ENCODE assay signal across 26 cellular contexts in genomic region chr16:65807858-65808257, GRCh38.
DNase-seq lines count a peak whose midpoint lies in the region; ATAC-seq, FAIRE-seq and TF ChIP-seq lines count a peak whose summit lies in the region.
"Had no signal": no experiment of that assay in that cellular context is flagged by ENCODE, and none has a peak within 500 bp of the region (broad histone marks: within the 10 kb centered on the region; RNA-seq: fewer than 3 reads in every experiment).

No MANE protein-coding gene starts in this region.

- RAD21 ChIA-PET in GM12878 (lab: Charles Lee; ENCODE audit: unreplicated experiment) = no interaction called here

- H3K4me1 Mint-ChIP-seq in nephron progenitor cell = no peaks in the 10 kb centered on the region
- H3K4me1 Mint-ChIP-seq in activated CD4-positive, alpha-beta T cell treated with anti-CD3 and anti-CD28 coated beads, Interleukin-2, amount 10 ng/mL, durations not matched to agents 24 days and 14 days = no peaks in the 10 kb centered on the region
- H3K4me1 Mint-ChIP-seq in stimulated activated naive B cell treated with anti-CD40 and anti-IgM and Interleukin-4, amounts not matched to agents 10 μg/mL and 1 μg/mL and 100 μg/mL, for 72 hours = no peaks in the 10 kb centered on the region
- H3K4me1 Mint-ChIP-seq: CD14-positive monocyte; CD4-positive, alpha-beta memory T cell; CD4-positive, CD25-positive, alpha-beta regulatory T cell; CD8-positive, alpha-beta memory T cell had no signal

- POLR2A ChIA-PET in GM12878 (lab: Charles Lee) = no interaction called here

- H3K36me3 ChIP-seq in GM12878 (ENCODE audit: control insufficient read depth in 2 of 2, insufficient read depth in 2 of 2, low read length in 1 of 2) = no peaks in the 10 kb centered on the region
- H3K36me3 ChIP-seq in esophagus muscularis mucosa = no peaks in the 10 kb centered on the region
- H3K36me3 ChIP-seq: BE2C, BLaER1 had no signal

- H3K27ac Mint-ChIP-seq in nephron progenitor cell = peak overlapping the region; percentile 0
- H3K27ac Mint-ChIP-seq in activated CD4-positive, alpha-beta T cell treated with anti-CD3 and anti-CD28 coated beads, Interleukin-2, amount 10 ng/mL, durations not matched to agents 24 days and 14 days = no peak overlapping the region
- no peak overlapping the region for H3K27ac Mint-ChIP-seq in stimulated activated naive B cell treated with anti-CD40 and anti-IgM and Interleukin-4, amounts not matched to agents 10 μg/mL and 1 μg/mL and 100 μg/mL, for 72 hours
- H3K27ac Mint-ChIP-seq: CD14-positive monocyte; CD4-positive, CD25-positive, alpha-beta regulatory T cell; CD8-positive, alpha-beta memory T cell had no signal

- H4K20me1 ChIP-seq in GM12878 (ENCODE audit: control insufficient read depth, insufficient read depth) = no peaks in the 10 kb centered on the region
- H4K20me1 ChIP-seq: BLaER1 had no signal

- no peaks in the 10 kb centered on the region for H3K9me3 Mint-ChIP-seq in nephron progenitor cell
- no peaks in the 10 kb centered on the region for H3K9me3 Mint-ChIP-seq in activated CD4-positive, alpha-beta T cell treated with anti-CD3 and anti-CD28 coated beads, Interleukin-2, amount 10 ng/mL, durations not matched to agents 24 days and 14 days
- peaks cover 0 to 4% of the 10 kb centered on the region in 2 donors for H3K9me3 Mint-ChIP-seq in stimulated activated naive B cell treated with anti-CD40 and anti-IgM and Interleukin-4, amounts not matched to agents 10 μg/mL and 1 μg/mL and 100 μg/mL, for 72 hours

- no peak for TF ChIP-seq RAD21 in GM12878 (IDR thresholded peaks at IDR 0.05; ENCODE audit: insufficient read depth, low read depth, low read length)

- no peaks in the 10 kb centered on the region for H3K36me3 Mint-ChIP-seq in nephron progenitor cell (ENCODE audit: low read depth)
- no peaks in the 10 kb centered on the region for H3K36me3 Mint-ChIP-seq in activated CD4-positive, alpha-beta T cell treated with anti-CD3 and anti-CD28 coated beads, Interleukin-2, amount 10 ng/mL, durations not matched to agents 24 days and 14 days (ENCODE audit: low read depth)
- no peaks in the 10 kb centered on the region for H3K36me3 Mint-ChIP-seq in stimulated activated naive B cell treated with anti-CD40 and anti-IgM and Interleukin-4, amounts not matched to agents 10 μg/mL and 1 μg/mL and 100 μg/mL, for 72 hours
- H3K36me3 Mint-ChIP-seq: CD14-positive monocyte; CD4-positive, alpha-beta memory T cell; CD4-positive, CD25-positive, alpha-beta regulatory T cell; CD8-positive, alpha-beta memory T cell had no signal

- intact Hi-C loops in GM12878 (cut with micrococcal nuclease; ENCODE audit: unreplicated experiment) = no loop called here
- intact Hi-C loops in esophagus muscularis mucosa (cut with DNase I) = no loop called here
- intact Hi-C loops in activated CD4-positive, alpha-beta T cell treated with anti-CD3 and anti-CD28 coated beads, Interleukin-2, amount 10 ng/mL, durations not matched to agents 24 days and 14 days (cut with micrococcal nuclease) = no loop called here

- CTCF ChIA-PET in GM12878 (lab: Yijun Ruan, JAX) = no interaction called here

- DNase-seq in GM12865 (ENCODE audit: low read depth) (peak; percentile 2), GM12878 (ENCODE audit: low read depth, low spot score) (no peak), esophagus muscularis mucosa (ENCODE audit: extremely low spot score) (peak; percentile 31), nephron progenitor cell (no peak)
- no peak for DNase-seq in activated CD4-positive, alpha-beta T cell treated with anti-CD3 and anti-CD28 coated beads, Interleukin-2, amount 10 ng/mL, durations not matched to agents 24 days and 14 days
- no peak for DNase-seq in stimulated activated naive B cell treated with anti-CD40 and anti-IgM and Interleukin-4, amounts not matched to agents 10 μg/mL and 1 μg/mL and 100 μg/mL, for 72 hours
- DNase-seq: BE2C; C1 segment of cervical spinal cord; CD4-positive, alpha-beta memory T cell; CD4-positive, CD25-positive, alpha-beta regulatory T cell; CD8-positive, alpha-beta memory T cell; COR-L47; DMS 273 treated with DMSO at 0.1 percent for 48 hours; DMS153; DMS53; DMS79; DND-41; EL; GDM1 had no signal

- no peaks in the 10 kb centered on the region for H3K27me3 Mint-ChIP-seq in nephron progenitor cell (ENCODE audit: low read depth, poor library complexity)
- no peaks in the 10 kb centered on the region for H3K27me3 Mint-ChIP-seq in activated CD4-positive, alpha-beta T cell treated with anti-CD3 and anti-CD28 coated beads, Interleukin-2, amount 10 ng/mL, durations not matched to agents 24 days and 14 days
- peaks cover 11 to 13% of the 10 kb centered on the region in 2 donors for H3K27me3 Mint-ChIP-seq in stimulated activated naive B cell treated with anti-CD40 and anti-IgM and Interleukin-4, amounts not matched to agents 10 μg/mL and 1 μg/mL and 100 μg/mL, for 72 hours
- H3K27me3 Mint-ChIP-seq: CD8-positive, alpha-beta memory T cell had no signal

- H3K4me3 ChIP-seq in GM12865 (ENCODE audit: low read depth, low read length) (no peak overlapping the region), GM12878 (no peak overlapping the region), esophagus muscularis mucosa (no peak overlapping the region)
- H3K4me3 ChIP-seq: A549, BLaER1 had no signal

- H3K9ac ChIP-seq in GM12878 (ENCODE audit: control insufficient read depth, insufficient read depth, low read length) = no peak overlapping the region
- H3K9ac ChIP-seq: BLaER1 had no signal

- no peak for FAIRE-seq in GM12878 (lab: Jason Lieb, UNC)
- FAIRE-seq: A549, GM12892, GM18507 had no signal

- in situ Hi-C loops in GM12878 (cut with MboI) = no loop called here

- H3K79me2 ChIP-seq in GM12878 (ENCODE audit: control insufficient read depth, insufficient read depth, low read length) = no peaks in the 10 kb centered on the region

- H3K4me3 Mint-ChIP-seq in nephron progenitor cell = no peak overlapping the region
- H3K4me3 Mint-ChIP-seq in activated CD4-positive, alpha-beta T cell treated with anti-CD3 and anti-CD28 coated beads, Interleukin-2, amount 10 ng/mL, durations not matched to agents 24 days and 14 days = no peak overlapping the region
- no peak overlapping the region for H3K4me3 Mint-ChIP-seq in stimulated activated naive B cell treated with anti-CD40 and anti-IgM and Interleukin-4, amounts not matched to agents 10 μg/mL and 1 μg/mL and 100 μg/mL, for 72 hours
- H3K4me3 Mint-ChIP-seq: CD14-positive monocyte; CD4-positive, alpha-beta memory T cell; CD4-positive, CD25-positive, alpha-beta regulatory T cell; CD8-positive, alpha-beta memory T cell had no signal

- TF ChIP-seq POLR2A in GM12878 (IDR thresholded peaks at IDR 0.05; ENCODE audit: low read depth, low read length) (no peak), esophagus muscularis mucosa (IDR thresholded peaks at IDR 0.05; ENCODE audit: low read depth) (no peak)

- H3K4me2 ChIP-seq in GM12878 (ENCODE audit: control insufficient read depth, insufficient read depth) = no peak overlapping the region
- H3K4me2 ChIP-seq: A549, BLaER1 had no signal

- WGBS in GM12878 (ENCODE audit: insufficient coverage, insufficient replicate concordance, low lambda C conversion rate, missing lambda C conversion rate) = 15% methylated on average over 1 of the region's 1 CpG
- WGBS in esophagus muscularis mucosa = 94% methylated on average over 1 of the region's 1 CpG

- H3K27me3 ChIP-seq in GM12878 (replicated peaks in 1 of 2; ENCODE audit: control insufficient read depth in 2 of 2, insufficient read depth in 2 of 2, low read length in 1 of 2) (no peaks in the 10 kb centered on the region), esophagus muscularis mucosa (no peaks in the 10 kb centered on the region)
- H3K27me3 ChIP-seq: BE2C, BLaER1 had no signal

- BruUV-seq in GM12878 (replicated peaks; lab: Mats Ljungman, UMichigan) = no TSS peak

- H2AFZ ChIP-seq in GM12878 (ENCODE audit: control insufficient read depth, low read depth, low read length) = no peak overlapping the region

- H3K9me3 ChIP-seq in GM12878 (replicated peaks; ENCODE audit: control insufficient read depth, insufficient read depth, low read length) = no peaks in the 10 kb centered on the region
- H3K9me3 ChIP-seq in esophagus muscularis mucosa = no peaks in the 10 kb centered on the region
- H3K9me3 ChIP-seq: A549, BE2C, BLaER1 had no signal

- H3K27ac ChIP-seq in GM12878 (ENCODE audit: control insufficient read depth, insufficient read depth) (no peak overlapping the region), esophagus muscularis mucosa (replicated peaks in 1 of 4) (no peak overlapping the region)
- H3K27ac ChIP-seq: 22Rv1, A549, BLaER1 had no signal

- no peak for ATAC-seq in GM12878
- no peak for ATAC-seq in HG03342 (IDR thresholded peaks at IDR 0.05; ENCODE audit: unreplicated experiment)
- ATAC-seq in stimulated activated naive B cell treated with anti-CD40 and anti-IgM and Interleukin-4, amounts not matched to agents 10 μg/mL and 1 μg/mL and 100 μg/mL, for 72 hours (replicated peaks) = no peak
- ATAC-seq: A549 had no signal

- SMC1A ChIA-PET in GM12878 (lab: Charles Lee; ENCODE audit: uncharacterized antibody, unreplicated experiment) = interaction anchor here (0.6 kb wide), 1 partner anchor 1141 kb away, joined by 3 read pairs; no protein-coding TSS in a partner anchor

- TF ChIP-seq EP300 in GM12878 (IDR thresholded peaks at IDR 0.05; ENCODE audit: borderline replicate concordance in 1 of 2, control insufficient read depth in 1 of 2, low read depth in 2 of 2, low read length in 2 of 2) (no peak), esophagus muscularis mucosa (IDR thresholded peaks at IDR 0.05) (no peak)

- TF ChIP-seq CTCF in GM12865 (IDR thresholded peaks at IDR 0.05; ENCODE audit: insufficient read depth, low read depth, low read length, missing control alignments) (no peak), GM12878 (IDR thresholded peaks at IDR 0.05 in 2 of 3, conservative IDR thresholded peaks at IDR 0.05 in 1 of 3; ENCODE audit: control insufficient read depth in 2 of 3, extremely low read depth in 1 of 3, insufficient read depth in 1 of 3, low read depth in 3 of 3, low read length in 3 of 3) (no peak), esophagus muscularis mucosa (IDR thresholded peaks at IDR 0.05) (no peak), nephron progenitor cell (IDR thresholded peaks at IDR 0.05) (no peak)

- H3K4me1 ChIP-seq in GM12878 (ENCODE audit: control insufficient read depth, insufficient read depth, low read length) (no peaks in the 10 kb centered on the region), esophagus muscularis mucosa (peaks cover 0 to 9% (median 0%) of the 10 kb centered on the region in 4 donors)
- H3K4me1 ChIP-seq: A549, BLaER1 had no signal

TF ChIP-seq in GM12878, 131 proteins besides CTCF, POLR2A, EP300 and RAD21:
- TF ChIP-seq JUNB (IDR thresholded peaks at IDR 0.05) (peak; percentile 74), NFIC (IDR thresholded peaks at IDR 0.05; ENCODE audit: low read depth, low read length) (peak; percentile 41; the same call in 1 of the 2 replicates), NR2C1 (IDR thresholded peaks at IDR 0.05) (no peak), RUNX3 (IDR thresholded peaks at IDR 0.05; ENCODE audit: low read length) (peak; percentile 31; the same call in 1 of the 2 replicates), EGR1 (IDR thresholded peaks at IDR 0.05; ENCODE audit: borderline replicate concordance in 1 of 2, low read depth in 2 of 2, low read length in 2 of 2) (no peak), SIN3A (IDR thresholded peaks at IDR 0.05; ENCODE audit: low read depth, low read length) (no peak), BMI1 (IDR thresholded peaks at IDR 0.05; ENCODE audit: borderline replicate concordance) (no peak)

Comparison
In these comparisons a context has a peak if more than half of its experiments do, and no peak if none do; other contexts are left out.
1. DNase-seq: peak in GM12865 (single experiment) and esophagus muscularis mucosa (single experiment); none in GM12878 (single experiment), nephron progenitor cell (single experiment), activated CD4-positive, alpha-beta T cell treated with anti-CD3 and anti-CD28 coated beads, Interleukin-2, amount 10 ng/mL, durations not matched to agents 24 days and 14 days (single experiment) and stimulated activated naive B cell treated with anti-CD40 and anti-IgM and Interleukin-4, amounts not matched to agents 10 μg/mL and 1 μg/mL and 100 μg/mL, for 72 hours (single experiment).